In genomic region chr2:115386465-115386864, GRCh38 we compare ENCODE assay signal across 2 cellular contexts.
TF ChIP-seq lines count a peak whose summit lies in the region.

No MANE protein-coding gene starts in this region.

TF ChIP-seq in GM23338, 12 proteins besides CTCF, POLR2A, EP300 and RAD21:
- TF ChIP-seq POLR2AphosphoS5 (IDR thresholded peaks at IDR 0.05; ENCODE audit: low read depth), result no peak
- TF ChIP-seq NANOG (IDR thresholded peaks at IDR 0.05; ENCODE audit: borderline replicate concordance), result no peak
- no peak for TF ChIP-seq ZNF331 (CRISPR knock-in tag; IDR thresholded peaks at IDR 0.05; ENCODE audit: low read depth)
- TF ChIP-seq ZNF114 (CRISPR knock-in tag; IDR thresholded peaks at IDR 0.05), result no peak
- no peak for TF ChIP-seq EZH2phosphoT487 (IDR thresholded peaks at IDR 0.05; ENCODE audit: unreplicated experiment)
TF ChIP-seq in GM23338: peak in this region for 0.

TF ChIP-seq in WTC11, 78 proteins besides CTCF, POLR2A, EP300 and RAD21:
- no peak for TF ChIP-seq FOXJ3 (CRISPR knock-in tag; IDR thresholded peaks at IDR 0.05; ENCODE audit: borderline replicate concordance)
- TF ChIP-seq ZNF138 (CRISPR knock-in tag; conservative IDR thresholded peaks at IDR 0.05), result no peak
- no peak for TF ChIP-seq GRHL2 (CRISPR knock-in tag; IDR thresholded peaks at IDR 0.05; ENCODE audit: insufficient replicate concordance, severe bottlenecking)
- TF ChIP-seq ZNF281 (CRISPR knock-in tag; IDR thresholded peaks at IDR 0.05), result no peak
- no peak for TF ChIP-seq ZNF671 (CRISPR knock-in tag; IDR thresholded peaks at IDR 0.05)
- no peak for TF ChIP-seq ZNF232 (CRISPR knock-in tag; IDR thresholded peaks at IDR 0.05)
- no peak for TF ChIP-seq ZMAT4 (CRISPR knock-in tag; IDR thresholded peaks at IDR 0.05)
- no peak for TF ChIP-seq MXD4 (CRISPR knock-in tag; IDR thresholded peaks at IDR 0.05; ENCODE audit: borderline replicate concordance)
- TF ChIP-seq E2F1 (CRISPR knock-in tag; IDR thresholded peaks at IDR 0.05), result no peak
- TF ChIP-seq ZNF219 (CRISPR knock-in tag; IDR thresholded peaks at IDR 0.05; ENCODE audit: borderline replicate concordance), result no peak
- no peak for TF ChIP-seq ESRRA (CRISPR knock-in tag; IDR thresholded peaks at IDR 0.05; ENCODE audit: borderline replicate concordance)
TF ChIP-seq in WTC11: peak in this region for 0.
